10 cellular contexts compared by ENCODE assay signal in genomic region chr11:327581-327923, GRCh38. TPM values are rescaled to one million over a fixed set of nuclear protein-coding genes. Genes with fewer than 3 reads are reported as not detected.
DNase-seq lines count a peak whose midpoint lies in the region; ATAC-seq and TF ChIP-seq lines count a peak whose summit lies in the region.
"Had no signal": no experiment of that assay in that cellular context is flagged by ENCODE, and none has a peak within 500 bp of the region (broad histone marks: within the 10 kb centered on the region; RNA-seq: fewer than 3 reads in every experiment).

No MANE protein-coding gene starts in this region.

- H3K27me3 ChIP-seq in KMS-11 (ENCODE audit: insufficient read depth, low read depth) (peaks cover 59% of the 10 kb centered on the region), left lung (no peaks in the 10 kb centered on the region)

- no peaks in the 10 kb centered on the region for H3K9me3 ChIP-seq in left lung

- TF ChIP-seq CTCF in KMS-11 (conservative IDR thresholded peaks at IDR 0.05; ENCODE audit: low read depth, low read length) (no peak), left lung (IDR thresholded peaks at IDR 0.05) (no peak)

- no peaks in the 10 kb centered on the region for H4K20me1 ChIP-seq in KMS-11 (ENCODE audit: insufficient read depth)

- H3K27me3 Mint-ChIP-seq in activated T-helper 2 cell treated with anti-CD3 and anti-CD28 coated beads, Interferon-gamma antibody, Interleukin-2, Interleukin-4, amounts not matched to agents 10 μg/mL and 5 μg/mL and 100 μg/mL, durations not matched to agents 14 hours and 24 hours and 36 hours (ENCODE audit: low read depth): no peaks in the 10 kb centered on the region
- H3K27me3 Mint-ChIP-seq in stimulated activated memory B cell treated with anti-CD40 and anti-IgM and Interleukin-4, amounts not matched to agents 10 μg/mL and 1 μg/mL and 100 μg/mL, for 72 hours: no peaks in the 10 kb centered on the region

- intact Hi-C loops in activated T-helper 2 cell treated with anti-CD3 and anti-CD28 coated beads, Interferon-gamma antibody, Interleukin-2, Interleukin-4, amounts not matched to agents 10 μg/mL and 5 μg/mL and 100 μg/mL, durations not matched to agents 14 hours and 24 hours and 36 hours (cut with micrococcal nuclease): loop anchor here (2.0 kb wide), 2 partner anchors 15 to 27 kb away; no protein-coding TSS in a partner anchor
- intact Hi-C loops in left lung (cut with DNase I): no loop called here

- H3K4me2 ChIP-seq in KMS-11: peak overlapping the region; percentile 57; the same call in 1 of the 2 replicates

- H3K9me3 Mint-ChIP-seq in activated T-helper 2 cell treated with anti-CD3 and anti-CD28 coated beads, Interferon-gamma antibody, Interleukin-2, Interleukin-4, amounts not matched to agents 10 μg/mL and 5 μg/mL and 100 μg/mL, durations not matched to agents 14 hours and 24 hours and 36 hours: no peaks in the 10 kb centered on the region
- H3K9me3 Mint-ChIP-seq in stimulated activated memory B cell treated with anti-CD40 and anti-IgM and Interleukin-4, amounts not matched to agents 10 μg/mL and 1 μg/mL and 100 μg/mL, for 72 hours: no peaks in the 10 kb centered on the region

- H3K27ac Mint-ChIP-seq in activated T-helper 2 cell treated with anti-CD3 and anti-CD28 coated beads, Interferon-gamma antibody, Interleukin-2, Interleukin-4, amounts not matched to agents 10 μg/mL and 5 μg/mL and 100 μg/mL, durations not matched to agents 14 hours and 24 hours and 36 hours: peak overlapping the region; percentile 94
- H3K27ac Mint-ChIP-seq in stimulated activated memory B cell treated with anti-CD40 and anti-IgM and Interleukin-4, amounts not matched to agents 10 μg/mL and 1 μg/mL and 100 μg/mL, for 72 hours: peak overlapping the region; percentile 99

- no peak for DNase-seq in activated T-helper 2 cell treated with anti-CD3 and anti-CD28 coated beads, Interferon-gamma antibody, Interleukin-2, Interleukin-4, amounts not matched to agents 10 μg/mL and 5 μg/mL and 100 μg/mL, durations not matched to agents 14 hours and 24 hours and 36 hours (ENCODE audit: low spot score)
- DNase-seq in left lung: peak in 1 of 2 donors; percentile 43
- no peak for DNase-seq in NAMALWA (ENCODE audit: low spot score)
- no peak for DNase-seq in RPMI8226
- DNase-seq in stimulated activated naive CD4-positive, alpha-beta T cell treated with Interleukin-2 at 50 U/mL for 16 hours (lab: John Stamatoyannopoulos, UW): no peak

- no peak overlapping the region for H3K9ac ChIP-seq in KMS-11

- H3K36me3 Mint-ChIP-seq in activated T-helper 2 cell treated with anti-CD3 and anti-CD28 coated beads, Interferon-gamma antibody, Interleukin-2, Interleukin-4, amounts not matched to agents 10 μg/mL and 5 μg/mL and 100 μg/mL, durations not matched to agents 14 hours and 24 hours and 36 hours (ENCODE audit: low read depth): peaks cover 13% of the 10 kb centered on the region
- no peaks in the 10 kb centered on the region for H3K36me3 Mint-ChIP-seq in stimulated activated memory B cell treated with anti-CD40 and anti-IgM and Interleukin-4, amounts not matched to agents 10 μg/mL and 1 μg/mL and 100 μg/mL, for 72 hours

- H3K4me3 ChIP-seq in KMS-11 (IDR thresholded peaks at IDR 0.05; ENCODE audit: insufficient read depth, low read depth, low read length) (no peak overlapping the region), left lung (peak overlapping the region in 1 of 2 donors; percentile 10)

- no peaks in the 10 kb centered on the region for H3K79me2 ChIP-seq in KMS-11 (ENCODE audit: insufficient read depth, low read depth)

- H3K36me3 ChIP-seq in KMS-11 (ENCODE audit: insufficient read depth) (no peaks in the 10 kb centered on the region), left lung (no peaks in the 10 kb centered on the region)

- peaks cover 64% of the 10 kb centered on the region for H3K4me1 Mint-ChIP-seq in activated T-helper 2 cell treated with anti-CD3 and anti-CD28 coated beads, Interferon-gamma antibody, Interleukin-2, Interleukin-4, amounts not matched to agents 10 μg/mL and 5 μg/mL and 100 μg/mL, durations not matched to agents 14 hours and 24 hours and 36 hours (ENCODE audit: low read depth)
- peaks cover 58% of the 10 kb centered on the region for H3K4me1 Mint-ChIP-seq in stimulated activated memory B cell treated with anti-CD40 and anti-IgM and Interleukin-4, amounts not matched to agents 10 μg/mL and 1 μg/mL and 100 μg/mL, for 72 hours

- H3K27ac ChIP-seq in KMS-11 (no peak overlapping the region), left lung (peak overlapping the region; percentile 81 to 97)

- ATAC-seq in left lung (no peak), HG03108 (IDR thresholded peaks at IDR 0.05; ENCODE audit: unreplicated experiment) (no peak)
- ATAC-seq in stimulated activated memory B cell treated with anti-CD40 and anti-IgM and Interleukin-4, amounts not matched to agents 10 μg/mL and 1 μg/mL and 100 μg/mL, for 72 hours: no peak

- H2AFZ ChIP-seq in KMS-11 (ENCODE audit: low read depth): no peak overlapping the region

- peaks cover 38% of the 10 kb centered on the region for H3K4me1 ChIP-seq in KMS-11 (ENCODE audit: low read depth, poor library complexity, severe bottlenecking)
- peaks cover 24 to 54% of the 10 kb centered on the region in 2 donors for H3K4me1 ChIP-seq in left lung

- H3K4me3 Mint-ChIP-seq in activated T-helper 2 cell treated with anti-CD3 and anti-CD28 coated beads, Interferon-gamma antibody, Interleukin-2, Interleukin-4, amounts not matched to agents 10 μg/mL and 5 μg/mL and 100 μg/mL, durations not matched to agents 14 hours and 24 hours and 36 hours (ENCODE audit: low read depth): peak overlapping the region; percentile 71
- peak overlapping the region; percentile 38 for H3K4me3 Mint-ChIP-seq in stimulated activated memory B cell treated with anti-CD40 and anti-IgM and Interleukin-4, amounts not matched to agents 10 μg/mL and 1 μg/mL and 100 μg/mL, for 72 hours

RNA-seq across cellular contexts. Expression of gene IFITM3, which starts 6.9 kb away (rescaled TPM):
- total RNA-seq in activated T-helper 2 cell treated with anti-CD3 and anti-CD28 coated beads, Interferon-gamma antibody, Interleukin-2, Interleukin-4, amounts not matched to agents 10 μg/mL and 5 μg/mL and 100 μg/mL, durations not matched to agents 14 hours and 24 hours and 36 hours: 3.5 and 3.7 TPM in 2 replicates
- total RNA-seq in left lung: 1,000 to 10,000 TPM in 1 of 2 donors, 100 to 1,000 TPM in 1; 724 to 1,115 TPM

RNA-seq across cellular contexts. Expression of gene IFITM1, which starts 13.7 kb away (rescaled TPM):
- total RNA-seq in activated T-helper 2 cell treated with anti-CD3 and anti-CD28 coated beads, Interferon-gamma antibody, Interleukin-2, Interleukin-4, amounts not matched to agents 10 μg/mL and 5 μg/mL and 100 μg/mL, durations not matched to agents 14 hours and 24 hours and 36 hours: 256 and 260 TPM in 2 replicates
- total RNA-seq in left lung: 100 to 1,000 TPM in 1 of 2 donors, 10 to 100 TPM in 1; 98.7 to 149 TPM

RNA-seq across cellular contexts. Expression of gene IFITM2, which starts 19.9 kb away (rescaled TPM):
- 680 and 689 TPM in 2 replicates for total RNA-seq in activated T-helper 2 cell treated with anti-CD3 and anti-CD28 coated beads, Interferon-gamma antibody, Interleukin-2, Interleukin-4, amounts not matched to agents 10 μg/mL and 5 μg/mL and 100 μg/mL, durations not matched to agents 14 hours and 24 hours and 36 hours
- 100 to 1,000 TPM; 398 to 886 TPM for total RNA-seq in left lung

RNA-seq across cellular contexts. Expression of gene IFITM5, which starts 28.2 kb away (rescaled TPM):
- not detected in 2 replicates for total RNA-seq in activated T-helper 2 cell treated with anti-CD3 and anti-CD28 coated beads, Interferon-gamma antibody, Interleukin-2, Interleukin-4, amounts not matched to agents 10 μg/mL and 5 μg/mL and 100 μg/mL, durations not matched to agents 14 hours and 24 hours and 36 hours
- not detected for total RNA-seq in left lung
- total RNA-seq: dermis blood vessel endothelial cell, H4 had no signal

RNA-seq across cellular contexts. Expression of gene PGGHG, which starts 38.6 kb away (rescaled TPM):
- 62.0 and 62.8 TPM in 2 replicates for total RNA-seq in activated T-helper 2 cell treated with anti-CD3 and anti-CD28 coated beads, Interferon-gamma antibody, Interleukin-2, Interleukin-4, amounts not matched to agents 10 μg/mL and 5 μg/mL and 100 μg/mL, durations not matched to agents 14 hours and 24 hours and 36 hours
- 10 to 100 TPM; 47.7 to 75.3 TPM for total RNA-seq in left lung

Comparison
In these comparisons a context has a peak if more than half of its experiments do, and no peak if none do; other contexts are left out.
1. RNA of gene IFITM3, which starts 6.9 kb away (total RNA-seq): 724 to 1,115 TPM in left lung; 3.5 to 3.7 TPM in activated T-helper 2 cell treated with anti-CD3 and anti-CD28 coated beads, Interferon-gamma antibody, Interleukin-2, Interleukin-4, amounts not matched to agents 10 μg/mL and 5 μg/mL and 100 μg/mL, durations not matched to agents 14 hours and 24 hours and 36 hours; every median in the first group is over 100 times any median in the second.